9 cellular contexts compared by ENCODE assay signal in the genomic region with DNA sequence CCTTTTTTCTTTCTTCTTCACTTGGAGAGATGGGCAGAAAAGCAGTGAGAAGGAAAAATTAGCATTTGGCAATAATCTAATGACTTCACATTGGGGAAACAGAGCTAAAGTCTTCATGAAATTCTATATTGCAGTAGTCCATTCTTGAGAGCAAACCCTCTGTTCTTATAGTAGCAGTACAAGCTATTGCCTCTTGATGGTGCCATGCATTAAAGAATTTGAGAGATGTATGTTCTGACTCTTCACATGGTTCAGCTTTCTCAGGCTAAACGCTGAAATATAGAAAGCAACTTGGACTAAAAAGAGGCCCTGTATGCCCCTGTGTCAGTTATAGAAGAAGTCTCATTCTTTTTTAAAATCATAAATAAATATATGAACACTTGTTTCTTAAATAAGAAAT. TPM values are rescaled to one million over a fixed set of nuclear protein-coding genes. Genes with fewer than 3 reads are reported as not detected.
DNase-seq lines count a peak whose midpoint lies in the region; ATAC-seq lines count a peak whose summit lies in the region.
"Had no signal": no experiment of that assay in that cellular context is flagged by ENCODE, and none has a peak within 500 bp of the region (broad histone marks: within the 10 kb centered on the region; RNA-seq: fewer than 3 reads in every experiment).

No MANE protein-coding gene starts in this region.

- DNase-seq in ELR (ENCODE audit: low read depth) (peak; percentile 81), MV-4-11 (lab: John Stamatoyannopoulos, UW) (peak; percentile 26), amniotic epithelial cell (ENCODE audit: low read depth) (peak; percentile 54), midbrain (lab: John Stamatoyannopoulos, UW) (peak; percentile 54), left cardiac atrium (no peak), kidney glomerular epithelial cell (lab: John Stamatoyannopoulos, UW) (no peak)
- DNase-seq: activated naive CD4-positive, alpha-beta T cell had no signal

- intact Hi-C loops in left cardiac atrium (cut with DNase I) = no loop called here

- no peak for ATAC-seq in HG03095 (IDR thresholded peaks at IDR 0.05; ENCODE audit: unreplicated experiment)
- ATAC-seq in HG02938 (IDR thresholded peaks at IDR 0.05; ENCODE audit: unreplicated experiment) = no peak
- no peak for ATAC-seq in left cardiac atrium

RNA-seq across cellular contexts. Expression of gene PHLDB2, which starts 36.0 kb away (rescaled TPM):
- total RNA-seq in left cardiac atrium = 10 to 100 TPM; 29.0 to 31.2 TPM

Comparison
In these comparisons a context has a peak if more than half of its experiments do, and no peak if none do; other contexts are left out.
1. DNase-seq: peak in ELR (single experiment), MV-4-11 (single experiment), amniotic epithelial cell (single experiment) and midbrain (single experiment); none in left cardiac atrium (single experiment) and kidney glomerular epithelial cell (single experiment).